ENCODE assay signal across 16 cellular contexts in the genomic region with DNA sequence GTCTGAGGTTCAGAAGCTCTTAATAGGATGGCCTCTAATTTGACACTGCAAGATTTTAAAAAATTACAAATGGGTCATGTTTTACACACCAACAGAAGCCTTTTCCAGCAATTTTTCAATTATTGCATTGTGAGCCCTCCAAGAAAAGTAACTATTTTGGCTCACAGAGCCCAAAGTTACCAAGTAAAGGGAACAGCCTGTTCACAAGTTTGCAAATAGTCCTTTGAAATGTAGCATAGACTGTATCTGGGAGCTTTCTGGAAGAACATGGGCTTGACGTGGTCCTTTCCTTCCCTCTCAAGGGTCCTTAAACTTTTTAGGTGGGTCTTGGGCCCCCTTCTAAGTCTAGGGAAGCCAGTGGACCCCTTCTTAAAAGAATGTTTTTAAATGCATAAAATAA. TPM values are rescaled to one million over a fixed set of nuclear protein-coding genes. Genes with fewer than 3 reads are reported as not detected.
DNase-seq lines count a peak whose midpoint lies in the region; ATAC-seq and TF ChIP-seq lines count a peak whose summit lies in the region.
"Had no signal": no experiment of that assay in that cellular context is flagged by ENCODE, and none has a peak within 500 bp of the region (broad histone marks: within the 10 kb centered on the region; RNA-seq: fewer than 3 reads in every experiment).

No MANE protein-coding gene starts in this region.

- H3K4me1 ChIP-seq in ascending aorta (peaks cover 0 to 31% of the 10 kb centered on the region in 2 donors), tibial artery (peaks cover 0 to 40% (median 22%) of the 10 kb centered on the region in 4 donors), Karpas-422 (ENCODE audit: low read length) (no peaks in the 10 kb centered on the region)
- no peaks in the 10 kb centered on the region for H3K4me1 ChIP-seq in CD8-positive, alpha-beta memory T cell (ENCODE audit: insufficient read depth, low read length)

- H3K27ac ChIP-seq in ascending aorta (peak overlapping the region; percentile 48 to 49), tibial artery (peak overlapping the region; percentile 47 to 59), Karpas-422 (ENCODE audit: low read length) (no peak overlapping the region)
- H3K27ac ChIP-seq in CD8-positive, alpha-beta memory T cell (ENCODE audit: low read depth, low read length), result no peak overlapping the region
- H3K27ac ChIP-seq: 22Rv1 had no signal

- H2AFZ ChIP-seq in Karpas-422 (ENCODE audit: low read length), result no peak overlapping the region

- TF ChIP-seq CTCF in ascending aorta (IDR thresholded peaks at IDR 0.05), result no peak
- no peak for TF ChIP-seq CTCF in nephron progenitor cell (IDR thresholded peaks at IDR 0.05)
- no peak for TF ChIP-seq CTCF in tibial artery (IDR thresholded peaks at IDR 0.05)

- peak overlapping the region; percentile 44 for H3K27ac Mint-ChIP-seq in activated naive CD4-positive, alpha-beta T cell treated with anti-CD3 and anti-CD28 coated beads, Interleukin-2, amount 10 ng/mL, durations not matched to agents 7 days and 5 days
- no peak overlapping the region for H3K27ac Mint-ChIP-seq in nephron progenitor cell
- H3K27ac Mint-ChIP-seq in CD8-positive, alpha-beta memory T cell, result no peak overlapping the region
- H3K27ac Mint-ChIP-seq: CD14-positive monocyte, H9 had no signal

- ATAC-seq in GM19328 (IDR thresholded peaks at IDR 0.05; ENCODE audit: unreplicated experiment), result no peak
- ATAC-seq: GM12878 had no signal

- H3K27me3 ChIP-seq in ascending aorta (no peaks in the 10 kb centered on the region), tibial artery (peaks cover 0 to 38% of the 10 kb centered on the region in 2 donors), Karpas-422 (ENCODE audit: low read length) (no peaks in the 10 kb centered on the region)
- no peaks in the 10 kb centered on the region for H3K27me3 ChIP-seq in CD8-positive, alpha-beta memory T cell (ENCODE audit: insufficient read depth, low read length, poor library complexity, severe bottlenecking)

- H3K4me2 ChIP-seq in Karpas-422 (ENCODE audit: low read depth, low read length, poor library complexity, severe bottlenecking), result no peak overlapping the region

- no peaks in the 10 kb centered on the region for H3K36me3 Mint-ChIP-seq in activated naive CD4-positive, alpha-beta T cell treated with anti-CD3 and anti-CD28 coated beads, Interleukin-2, amount 10 ng/mL, durations not matched to agents 7 days and 5 days
- no peaks in the 10 kb centered on the region for H3K36me3 Mint-ChIP-seq in nephron progenitor cell (ENCODE audit: low read depth)
- no peaks in the 10 kb centered on the region for H3K36me3 Mint-ChIP-seq in CD8-positive, alpha-beta memory T cell

- H3K36me3 ChIP-seq in ascending aorta (no peaks in the 10 kb centered on the region), tibial artery (no peaks in the 10 kb centered on the region), Karpas-422 (ENCODE audit: insufficient read depth, low read length) (no peaks in the 10 kb centered on the region)
- H3K36me3 ChIP-seq in CD8-positive, alpha-beta memory T cell (ENCODE audit: insufficient read depth, low read length), result no peaks in the 10 kb centered on the region

- peak overlapping the region in 1 of 2 donors; percentile 77 for H3K4me3 ChIP-seq in ascending aorta
- H3K4me3 ChIP-seq in tibial artery, result no peak overlapping the region
- H3K4me3 ChIP-seq in Karpas-422 (ENCODE audit: low read length), result no peak overlapping the region
- H3K4me3 ChIP-seq in CD8-positive, alpha-beta memory T cell (ENCODE audit: low read length), result no peak overlapping the region
- H3K4me3 ChIP-seq: GM12878 had no signal

- POLR2A ChIA-PET in CD8-positive, alpha-beta memory T cell (lab: Charles Lee), result no interaction called here

- H4K20me1 ChIP-seq in Karpas-422 (ENCODE audit: insufficient read depth, low read depth, low read length), result no peaks in the 10 kb centered on the region

- H3K9ac ChIP-seq in Karpas-422 (ENCODE audit: low read length), result no peak overlapping the region

- no peaks in the 10 kb centered on the region for H3K79me2 ChIP-seq in Karpas-422 (ENCODE audit: low read length)

- H3K4me1 Mint-ChIP-seq in activated naive CD4-positive, alpha-beta T cell treated with anti-CD3 and anti-CD28 coated beads, Interleukin-2, amount 10 ng/mL, durations not matched to agents 7 days and 5 days, result peaks cover 7% of the 10 kb centered on the region
- H3K4me1 Mint-ChIP-seq in nephron progenitor cell, result peaks cover 42% of the 10 kb centered on the region
- H3K4me1 Mint-ChIP-seq in CD8-positive, alpha-beta memory T cell, result peaks cover 3 to 14% (median 4%) of the 10 kb centered on the region in 3 donors

- intact Hi-C loops in ascending aorta (cut with DNase I) (loop anchor here (5.0 kb wide), 1 partner anchor 131 kb away; no protein-coding TSS in a partner anchor), tibial artery (cut with DNase I; ENCODE audit: low total_unique reads) (no loop called here)

- no peak overlapping the region for H3K4me3 Mint-ChIP-seq in activated naive CD4-positive, alpha-beta T cell treated with anti-CD3 and anti-CD28 coated beads, Interleukin-2, amount 10 ng/mL, durations not matched to agents 7 days and 5 days
- peak overlapping the region; percentile 47 for H3K4me3 Mint-ChIP-seq in nephron progenitor cell
- H3K4me3 Mint-ChIP-seq in CD8-positive, alpha-beta memory T cell, result peak overlapping the region in 1 of 7 donors; percentile 18

- CTCF ChIA-PET in activated naive CD4-positive, alpha-beta T cell treated with anti-CD3 and anti-CD28 coated beads, Interleukin-2, amount 10 ng/mL, durations not matched to agents 7 days and 5 days (lab: Charles Lee), result interaction anchor here (1.7 kb wide), 1 partner anchor 9 kb away, joined by 5 read pairs; no protein-coding TSS in a partner anchor
- CTCF ChIA-PET in CD8-positive, alpha-beta memory T cell (lab: Charles Lee), result interaction anchor here (1.8 kb wide), 1 partner anchor 12 kb away, joined by 5 read pairs; no protein-coding TSS in a partner anchor

- no peaks in the 10 kb centered on the region for H3K9me2 ChIP-seq in Karpas-422 (replicated peaks; ENCODE audit: insufficient read depth, low read length)

- no peaks in the 10 kb centered on the region for H3K9me3 Mint-ChIP-seq in activated naive CD4-positive, alpha-beta T cell treated with anti-CD3 and anti-CD28 coated beads, Interleukin-2, amount 10 ng/mL, durations not matched to agents 7 days and 5 days
- no peaks in the 10 kb centered on the region for H3K9me3 Mint-ChIP-seq in nephron progenitor cell
- H3K9me3 Mint-ChIP-seq in CD8-positive, alpha-beta memory T cell, result no peaks in the 10 kb centered on the region
- H3K9me3 Mint-ChIP-seq: H9 had no signal

- H3K9me3 ChIP-seq in ascending aorta, result no peaks in the 10 kb centered on the region
- H3K9me3 ChIP-seq in tibial artery, result no peaks in the 10 kb centered on the region
- no peaks in the 10 kb centered on the region for H3K9me3 ChIP-seq in Karpas-422 (ENCODE audit: low read length)
- no peaks in the 10 kb centered on the region for H3K9me3 ChIP-seq in CD8-positive, alpha-beta memory T cell (ENCODE audit: low read length)

- no peak for DNase-seq in activated naive CD4-positive, alpha-beta T cell treated with anti-CD3 and anti-CD28 coated beads, Interleukin-2, amount 10 ng/mL, durations not matched to agents 7 days and 5 days
- no peak for DNase-seq in activated naive CD4-positive, alpha-beta T cell (lab: John Stamatoyannopoulos, UW)
- DNase-seq in ascending aorta (ENCODE audit: low spot score in 2 of 2), result no peak
- DNase-seq in nephron progenitor cell, result no peak
- DNase-seq in tibial artery, result no peak
- no peak for DNase-seq in Karpas-422
- no peak for DNase-seq in CD8-positive, alpha-beta memory T cell
- DNase-seq: GOT3, H9 had no signal

- peaks cover 84% of the 10 kb centered on the region for H3K27me3 Mint-ChIP-seq in activated naive CD4-positive, alpha-beta T cell treated with anti-CD3 and anti-CD28 coated beads, Interleukin-2, amount 10 ng/mL, durations not matched to agents 7 days and 5 days
- peaks cover 76% of the 10 kb centered on the region for H3K27me3 Mint-ChIP-seq in nephron progenitor cell (ENCODE audit: low read depth, poor library complexity)
- H3K27me3 Mint-ChIP-seq in CD8-positive, alpha-beta memory T cell, result peaks cover 17 to 25% of the 10 kb centered on the region in 2 donors

RNA-seq across cellular contexts. Expression of a gene that starts 1.3 kb away (rescaled TPM):
- 1.2 TPM for total RNA-seq in ascending aorta
- total RNA-seq in Karpas-422 (2014; rRNA removed; shearing (Covaris generic); ENCODE audit: low replicate concordance), result not detected in 2 replicates
- total RNA-seq in CD8-positive, alpha-beta memory T cell, result under 1 TPM; 0.18 to 0.24 TPM
- 0.21 TPM for polyA plus RNA-seq in CD8-positive, alpha-beta memory T cell
- total RNA-seq: GM12878 had no signal
- polyA plus RNA-seq: BJ, CD14-positive monocyte, GM12878 had no signal

RNA-seq across cellular contexts. Expression of a gene that starts 23.5 kb away (rescaled TPM):
- total RNA-seq in ascending aorta, result 0.21 TPM
- total RNA-seq in Karpas-422 (2014; rRNA removed; shearing (Covaris generic); ENCODE audit: low replicate concordance), result not detected in 2 replicates
- not detected for total RNA-seq in CD8-positive, alpha-beta memory T cell
- not detected for polyA plus RNA-seq in CD8-positive, alpha-beta memory T cell
- total RNA-seq: A673, Daoy, GM12878, H9 had no signal
- polyA plus RNA-seq: BJ, CD14-positive monocyte, GM12878 had no signal

RNA-seq across cellular contexts. Expression of a gene that starts 49.4 kb away (rescaled TPM):
- total RNA-seq in ascending aorta, result not detected
- total RNA-seq in Karpas-422 (2014; rRNA removed; shearing (Covaris generic); ENCODE audit: low replicate concordance), result not detected in 2 replicates
- total RNA-seq in CD8-positive, alpha-beta memory T cell, result not detected
- not detected for polyA plus RNA-seq in CD8-positive, alpha-beta memory T cell
- total RNA-seq: A673, Daoy, GM12878, H9 had no signal
- polyA plus RNA-seq: BJ, CD14-positive monocyte, GM12878 had no signal

Comparison
In these comparisons a context has a peak if more than half of its experiments do, and no peak if none do; other contexts are left out.
1. H3K27ac ChIP-seq: peak in ascending aorta (2 of 2) and tibial artery (2 of 2); none in Karpas-422 (single experiment) and CD8-positive, alpha-beta memory T cell (single experiment).